Comparison of ENCODE assay signal across 20 cellular contexts in genomic region chr6:90190752-90191393, GRCh38.
DNase-seq lines count a peak whose midpoint lies in the region; ATAC-seq, FAIRE-seq and TF ChIP-seq lines count a peak whose summit lies in the region.
"Had no signal": no experiment of that assay in that cellular context is flagged by ENCODE, and none has a peak within 500 bp of the region (broad histone marks: within the 10 kb centered on the region; RNA-seq: fewer than 3 reads in every experiment).

No MANE protein-coding gene starts in this region.

- no peak overlapping the region for H3K27ac ChIP-seq in CD4-positive, CD25-positive, alpha-beta regulatory T cell (ENCODE audit: insufficient read depth, low read length, poor library complexity, severe bottlenecking)
- H3K27ac ChIP-seq in Karpas-422 (ENCODE audit: low read length) (no peak overlapping the region), astrocyte (ENCODE audit: low read depth, low read length) (no peak overlapping the region)
- H3K27ac ChIP-seq: BLaER1, body of pancreas, PC-9, prostate gland, testis, VCaP had no signal

- H3K9ac ChIP-seq in Karpas-422 (ENCODE audit: low read length): no peak overlapping the region
- H3K9ac ChIP-seq in astrocyte (ENCODE audit: low read length): no peak overlapping the region
- H3K9ac ChIP-seq: BLaER1 had no signal

- H3K4me3 ChIP-seq in CD4-positive, CD25-positive, alpha-beta regulatory T cell (ENCODE audit: low read depth, low read length): no peak overlapping the region
- H3K4me3 ChIP-seq in Karpas-422 (ENCODE audit: low read length) (no peak overlapping the region), astrocyte (ENCODE audit: insufficient read depth, low read depth, low read length) (no peak overlapping the region)
- H3K4me3 ChIP-seq: BLaER1, body of pancreas, PC-9, prostate gland, testis had no signal

- no peaks in the 10 kb centered on the region for H3K36me3 ChIP-seq in CD4-positive, CD25-positive, alpha-beta regulatory T cell (ENCODE audit: control insufficient read depth, insufficient read depth, low read length)
- no peaks in the 10 kb centered on the region for H3K36me3 ChIP-seq in Karpas-422 (ENCODE audit: insufficient read depth, low read length)
- H3K36me3 ChIP-seq in astrocyte (ENCODE audit: insufficient read depth, low read length): no peaks in the 10 kb centered on the region
- H3K36me3 ChIP-seq: prostate gland had no signal

- peaks cover 20 to 82% (median 33%) of the 10 kb centered on the region in 4 donors for H3K4me1 Mint-ChIP-seq in CD4-positive, CD25-positive, alpha-beta regulatory T cell
- H3K4me1 Mint-ChIP-seq in astrocyte (ENCODE audit: low read depth, unreplicated experiment): peaks cover 33% of the 10 kb centered on the region

- H3K79me2 ChIP-seq in Karpas-422 (ENCODE audit: low read length) (no peaks in the 10 kb centered on the region), astrocyte (ENCODE audit: insufficient read depth, low read length) (no peaks in the 10 kb centered on the region)

- no peak for ATAC-seq in CD4-positive, CD25-positive, alpha-beta regulatory T cell (ENCODE audit: low read depth in 2 of 2)
- ATAC-seq in GM18502 (IDR thresholded peaks at IDR 0.05; ENCODE audit: poor library complexity, unreplicated experiment) (peak; percentile 61), HG03521 (IDR thresholded peaks at IDR 0.05; ENCODE audit: unreplicated experiment) (no peak)
- ATAC-seq: body of pancreas, HepG2, SK-N-SH treated with all-trans-retinoic acid at 6 μM for 48 hours had no signal

- H3K27me3 ChIP-seq in CD4-positive, CD25-positive, alpha-beta regulatory T cell (ENCODE audit: control insufficient read depth, insufficient read depth, low read length): no peaks in the 10 kb centered on the region
- H3K27me3 ChIP-seq in Karpas-422 (ENCODE audit: low read length) (peaks cover 5% of the 10 kb centered on the region; the same call in 1 of the 2 replicates), astrocyte (ENCODE audit: insufficient read depth, low read length) (no peaks in the 10 kb centered on the region)
- H3K27me3 ChIP-seq: BLaER1, body of pancreas, testis had no signal

- no peaks in the 10 kb centered on the region for H3K9me3 ChIP-seq in CD4-positive, CD25-positive, alpha-beta regulatory T cell (ENCODE audit: control insufficient read depth in 2 of 2, low read length in 2 of 2)
- H3K9me3 ChIP-seq in Karpas-422 (ENCODE audit: low read length) (no peaks in the 10 kb centered on the region), astrocyte (ENCODE audit: insufficient read depth, low read depth, low read length) (no peaks in the 10 kb centered on the region)
- H3K9me3 ChIP-seq: BLaER1, body of pancreas, prostate gland, testis had no signal

- H3K27ac Mint-ChIP-seq in CD4-positive, CD25-positive, alpha-beta regulatory T cell: peak overlapping the region; percentile 7 to 60 (median 39)
- peak overlapping the region; percentile 15 for H3K27ac Mint-ChIP-seq in astrocyte (ENCODE audit: unreplicated experiment)

- no peak for FAIRE-seq in astrocyte (lab: Jason Lieb, UNC)
- FAIRE-seq: HepG2 had no signal

- DNase-seq in CD4-positive, CD25-positive, alpha-beta regulatory T cell: no peak
- DNase-seq in Karpas-422: no peak
- no peak for DNase-seq in astrocyte (ENCODE audit: low read depth)
- DNase-seq in dermis blood vessel endothelial cell: no peak
- DNase-seq in NCI-H69 (lab: John Stamatoyannopoulos, UW): no peak
- DNase-seq in NCI-H524 treated with DMSO at 0.1 percent for 48 hours (lab: John Stamatoyannopoulos, UW): no peak
- DNase-seq: body of pancreas; hippocampal formation; NCI-H1092 treated with DMSO at 0.1 percent for 48 hours; NCI-H345; PC-9; stimulated activated CD4-positive, alpha-beta T cell treated with anti-CD3 and anti-CD28 coated beads, Interleukin-12 subunit alpha, Interleukin-12 subunit beta, amount 100 ng/mL, for 4 hours; testis had no signal

- H4K20me1 ChIP-seq in Karpas-422 (ENCODE audit: insufficient read depth, low read depth, low read length): no peaks in the 10 kb centered on the region
- H4K20me1 ChIP-seq in astrocyte (ENCODE audit: insufficient read depth, low read length): no peaks in the 10 kb centered on the region

- H3K4me3 Mint-ChIP-seq in CD4-positive, CD25-positive, alpha-beta regulatory T cell: peak overlapping the region in 2 of 4 donors; percentile 36 to 37
- no peak overlapping the region for H3K4me3 Mint-ChIP-seq in astrocyte (ENCODE audit: unreplicated experiment)

- TF ChIP-seq CTCF in astrocyte (IDR thresholded peaks at IDR 0.05; ENCODE audit: insufficient read depth, low read depth, low read length): no peak

- H2AFZ ChIP-seq in Karpas-422 (ENCODE audit: low read length) (peak overlapping the region; percentile 37; the same call in 1 of the 2 replicates), astrocyte (ENCODE audit: low read depth, low read length) (no peak overlapping the region)
- H2AFZ ChIP-seq: PC-9 had no signal

- peaks cover 13% of the 10 kb centered on the region for H3K4me1 ChIP-seq in CD4-positive, CD25-positive, alpha-beta regulatory T cell (ENCODE audit: control insufficient read depth, insufficient read depth, low read length, poor library complexity, severe bottlenecking)
- H3K4me1 ChIP-seq in Karpas-422 (ENCODE audit: low read length) (peaks cover 26% of the 10 kb centered on the region), astrocyte (ENCODE audit: insufficient read depth, low read length) (peaks cover 21% of the 10 kb centered on the region)
- H3K4me1 ChIP-seq: testis had no signal

- no peaks in the 10 kb centered on the region for H3K9me3 Mint-ChIP-seq in CD4-positive, CD25-positive, alpha-beta regulatory T cell
- peaks cover 3% of the 10 kb centered on the region for H3K9me3 Mint-ChIP-seq in astrocyte (ENCODE audit: unreplicated experiment)

- no peaks in the 10 kb centered on the region for H3K27me3 Mint-ChIP-seq in CD4-positive, CD25-positive, alpha-beta regulatory T cell
- no peaks in the 10 kb centered on the region for H3K27me3 Mint-ChIP-seq in astrocyte (ENCODE audit: low read depth, unreplicated experiment)

- H3K36me3 Mint-ChIP-seq in CD4-positive, CD25-positive, alpha-beta regulatory T cell: peaks cover 4% of the 10 kb centered on the region
- no peaks in the 10 kb centered on the region for H3K36me3 Mint-ChIP-seq in astrocyte (ENCODE audit: low read depth, unreplicated experiment)

- no peak overlapping the region for H3K4me2 ChIP-seq in Karpas-422 (ENCODE audit: low read depth, low read length, poor library complexity, severe bottlenecking)
- H3K4me2 ChIP-seq in astrocyte (ENCODE audit: low read length): no peak overlapping the region
- H3K4me2 ChIP-seq: BLaER1, PC-9 had no signal

- no peaks in the 10 kb centered on the region for H3K9me2 ChIP-seq in Karpas-422 (replicated peaks; ENCODE audit: insufficient read depth, low read length)
